Comparison of ENCODE assay signal across 16 cellular contexts in genomic region chr22:26536762-26537134, GRCh38. TPM values are rescaled to one million over a fixed set of nuclear protein-coding genes. Genes with fewer than 3 reads are reported as not detected.
DNase-seq lines count a peak whose midpoint lies in the region; ATAC-seq and TF ChIP-seq lines count a peak whose summit lies in the region.
"Had no signal": no experiment of that assay in that cellular context is flagged by ENCODE, and none has a peak within 500 bp of the region (broad histone marks: within the 10 kb centered on the region; RNA-seq: fewer than 3 reads in every experiment).

No MANE protein-coding gene starts in this region.

- no peaks in the 10 kb centered on the region for H3K9me3 Mint-ChIP-seq in activated naive CD8-positive, alpha-beta T cell treated with anti-CD3 and anti-CD28 coated beads, Interleukin-2, amount 50 U/mL, for 24 hours
- no peaks in the 10 kb centered on the region for H3K9me3 Mint-ChIP-seq in activated naive CD8-positive, alpha-beta T cell treated with anti-CD3 and anti-CD28 coated beads for 36 hours
- no peaks in the 10 kb centered on the region for H3K9me3 Mint-ChIP-seq in endodermal cell
- H3K9me3 Mint-ChIP-seq in stimulated activated naive B cell treated with anti-CD40 and anti-IgM and Interleukin-4, amounts not matched to agents 10 μg/mL and 1 μg/mL and 100 μg/mL, for 72 hours, result no peaks in the 10 kb centered on the region
- H3K9me3 Mint-ChIP-seq: CD8-positive, alpha-beta memory T cell had no signal

- H3K27ac Mint-ChIP-seq in activated naive CD8-positive, alpha-beta T cell treated with anti-CD3 and anti-CD28 coated beads, Interleukin-2, amount 50 U/mL, for 24 hours, result peak overlapping the region; percentile 49
- no peak overlapping the region for H3K27ac Mint-ChIP-seq in activated naive CD8-positive, alpha-beta T cell treated with anti-CD3 and anti-CD28 coated beads for 36 hours
- peak overlapping the region; percentile 61 for H3K27ac Mint-ChIP-seq in endodermal cell
- H3K27ac Mint-ChIP-seq in stimulated activated naive B cell treated with anti-CD40 and anti-IgM and Interleukin-4, amounts not matched to agents 10 μg/mL and 1 μg/mL and 100 μg/mL, for 72 hours, result peak overlapping the region; percentile 96

- H3K36me3 Mint-ChIP-seq in activated naive CD8-positive, alpha-beta T cell treated with anti-CD3 and anti-CD28 coated beads, Interleukin-2, amount 50 U/mL, for 24 hours (ENCODE audit: low read depth), result peaks cover 29% of the 10 kb centered on the region
- H3K36me3 Mint-ChIP-seq in activated naive CD8-positive, alpha-beta T cell treated with anti-CD3 and anti-CD28 coated beads for 36 hours, result peaks cover 18% of the 10 kb centered on the region
- H3K36me3 Mint-ChIP-seq in endodermal cell (ENCODE audit: low read depth), result peaks cover 55% of the 10 kb centered on the region
- H3K36me3 Mint-ChIP-seq in stimulated activated naive B cell treated with anti-CD40 and anti-IgM and Interleukin-4, amounts not matched to agents 10 μg/mL and 1 μg/mL and 100 μg/mL, for 72 hours, result peaks cover 23 to 34% of the 10 kb centered on the region in 2 donors

- H3K9ac ChIP-seq in SU-DHL-6 (ENCODE audit: low read length) (no peak overlapping the region), endodermal cell (ENCODE audit: extremely low read depth, low read length, poor library complexity, severe bottlenecking) (no peak overlapping the region)

- 95% methylated on average over 3 of the region's 3 CpGs for WGBS in endodermal cell (ENCODE audit: insufficient coverage in 1 of 2, insufficient read length in 1 of 2), 2 experiments

- H3K4me2 ChIP-seq in SU-DHL-6 (ENCODE audit: low read depth, low read length, poor library complexity, severe bottlenecking), result peak overlapping the region; percentile 90

- no peak overlapping the region for H2AFZ ChIP-seq in SU-DHL-6 (ENCODE audit: low read depth, low read length, severe bottlenecking)

- H3K27ac ChIP-seq in SU-DHL-6 (ENCODE audit: low read depth, low read length) (peak overlapping the region; percentile 99), endodermal cell (ENCODE audit: low read depth, low read length) (no peak overlapping the region), left lung (no peak overlapping the region)
- H3K27ac ChIP-seq: RWPE1 had no signal

- no peak for DNase-seq in activated naive CD8-positive, alpha-beta T cell treated with anti-CD3 and anti-CD28 coated beads, Interleukin-2, amount 50 U/mL, for 24 hours
- no peak for DNase-seq in activated naive CD8-positive, alpha-beta T cell treated with anti-CD3 and anti-CD28 coated beads for 36 hours
- DNase-seq in endodermal cell, result no peak
- no peak for DNase-seq in stimulated activated naive B cell treated with anti-CD40 and anti-IgM and Interleukin-4, amounts not matched to agents 10 μg/mL and 1 μg/mL and 100 μg/mL, for 72 hours
- DNase-seq in left lung, result no peak
- no peak for DNase-seq in medulla oblongata (ENCODE audit: extremely low spot score)
- DNase-seq: CD8-positive, alpha-beta memory T cell; KBM-7; NCI-H1105 treated with DMSO at 0.1 percent for 48 hours; NCI-H1694; NCI-H2081 treated with DMSO at 0.1 percent for 48 hours; NCI-H82 had no signal

- H3K9me3 ChIP-seq in SU-DHL-6 (ENCODE audit: insufficient read depth, low read length) (no peaks in the 10 kb centered on the region), endodermal cell (ENCODE audit: control insufficient read depth, low read length) (no peaks in the 10 kb centered on the region), left lung (no peaks in the 10 kb centered on the region)

- TF ChIP-seq CTCF in SU-DHL-6 (IDR thresholded peaks at IDR 0.05; ENCODE audit: insufficient read depth, low read length, poor library complexity, severe bottlenecking) (no peak), endodermal cell (conservative IDR thresholded peaks at IDR 0.05) (no peak), left lung (IDR thresholded peaks at IDR 0.05) (no peak)

- H3K4me3 Mint-ChIP-seq in activated naive CD8-positive, alpha-beta T cell treated with anti-CD3 and anti-CD28 coated beads, Interleukin-2, amount 50 U/mL, for 24 hours, result no peak overlapping the region
- no peak overlapping the region for H3K4me3 Mint-ChIP-seq in activated naive CD8-positive, alpha-beta T cell treated with anti-CD3 and anti-CD28 coated beads for 36 hours
- no peak overlapping the region for H3K4me3 Mint-ChIP-seq in endodermal cell
- H3K4me3 Mint-ChIP-seq in stimulated activated naive B cell treated with anti-CD40 and anti-IgM and Interleukin-4, amounts not matched to agents 10 μg/mL and 1 μg/mL and 100 μg/mL, for 72 hours, result no peak overlapping the region
- H3K4me3 Mint-ChIP-seq: CD8-positive, alpha-beta memory T cell had no signal

- no peaks in the 10 kb centered on the region for H3K27me3 Mint-ChIP-seq in activated naive CD8-positive, alpha-beta T cell treated with anti-CD3 and anti-CD28 coated beads, Interleukin-2, amount 50 U/mL, for 24 hours
- H3K27me3 Mint-ChIP-seq in activated naive CD8-positive, alpha-beta T cell treated with anti-CD3 and anti-CD28 coated beads for 36 hours, result no peaks in the 10 kb centered on the region
- no peaks in the 10 kb centered on the region for H3K27me3 Mint-ChIP-seq in endodermal cell (ENCODE audit: insufficient read depth)
- H3K27me3 Mint-ChIP-seq in stimulated activated naive B cell treated with anti-CD40 and anti-IgM and Interleukin-4, amounts not matched to agents 10 μg/mL and 1 μg/mL and 100 μg/mL, for 72 hours, result no peaks in the 10 kb centered on the region
- H3K27me3 Mint-ChIP-seq: CD8-positive, alpha-beta memory T cell had no signal

- peaks cover 49% of the 10 kb centered on the region for H3K4me1 Mint-ChIP-seq in activated naive CD8-positive, alpha-beta T cell treated with anti-CD3 and anti-CD28 coated beads, Interleukin-2, amount 50 U/mL, for 24 hours
- H3K4me1 Mint-ChIP-seq in activated naive CD8-positive, alpha-beta T cell treated with anti-CD3 and anti-CD28 coated beads for 36 hours, result peaks cover 33% of the 10 kb centered on the region
- H3K4me1 Mint-ChIP-seq in endodermal cell, result peaks cover 22% of the 10 kb centered on the region
- H3K4me1 Mint-ChIP-seq in stimulated activated naive B cell treated with anti-CD40 and anti-IgM and Interleukin-4, amounts not matched to agents 10 μg/mL and 1 μg/mL and 100 μg/mL, for 72 hours, result peaks cover 27 to 44% of the 10 kb centered on the region in 2 donors

- peaks cover 27% of the 10 kb centered on the region for H3F3A ChIP-seq in SU-DHL-6 (ENCODE audit: insufficient read depth)

- H3K36me3 ChIP-seq in SU-DHL-6 (ENCODE audit: low read length) (no peaks in the 10 kb centered on the region), endodermal cell (ENCODE audit: control insufficient read depth, insufficient read depth, low read length) (peaks cover 33% of the 10 kb centered on the region), left lung (peaks cover 0 to 97% of the 10 kb centered on the region in 2 donors)

- H3K4me3 ChIP-seq in SU-DHL-6 (ENCODE audit: insufficient read depth, low read length, poor library complexity, severe bottlenecking) (no peak overlapping the region), endodermal cell (ENCODE audit: low read length) (no peak overlapping the region), left lung (no peak overlapping the region)

- intact Hi-C loops in left lung (cut with DNase I), result no loop called here

- no peaks in the 10 kb centered on the region for H3K79me2 ChIP-seq in SU-DHL-6 (ENCODE audit: insufficient read depth, low read length)

- no peaks in the 10 kb centered on the region for H4K20me1 ChIP-seq in SU-DHL-6 (ENCODE audit: low read depth, low read length)

- H3K9me2 ChIP-seq in SU-DHL-6 (replicated peaks; ENCODE audit: insufficient read depth, low read length), result no peaks in the 10 kb centered on the region

- ATAC-seq in activated naive CD8-positive, alpha-beta T cell treated with anti-CD3 and anti-CD28 coated beads, Interleukin-2, amount 50 U/mL, for 24 hours, result no peak
- ATAC-seq in stimulated activated naive B cell treated with anti-CD40 and anti-IgM and Interleukin-4, amounts not matched to agents 10 μg/mL and 1 μg/mL and 100 μg/mL, for 72 hours (replicated peaks), result no peak
- no peak for ATAC-seq in left lung
- no peak for ATAC-seq in HG03280 (IDR thresholded peaks at IDR 0.05; ENCODE audit: unreplicated experiment)
- ATAC-seq: PC-3 had no signal

- no peaks in the 10 kb centered on the region for H3K27me3 ChIP-seq in SU-DHL-6 (ENCODE audit: low read length)
- H3K27me3 ChIP-seq in endodermal cell (ENCODE audit: control insufficient read depth, insufficient read depth, low read length, poor library complexity, severe bottlenecking), result no peaks in the 10 kb centered on the region
- no peaks in the 10 kb centered on the region for H3K27me3 ChIP-seq in left lung

- peaks cover 9% of the 10 kb centered on the region for H3K4me1 ChIP-seq in endodermal cell (ENCODE audit: control insufficient read depth, insufficient read depth, low read length)
- peaks cover 0 to 25% of the 10 kb centered on the region in 2 donors for H3K4me1 ChIP-seq in left lung

RNA-seq across cellular contexts. Expression of gene TFIP11, which starts 24.5 kb away (rescaled TPM):
- total RNA-seq in activated naive CD8-positive, alpha-beta T cell treated with anti-CD3 and anti-CD28 coated beads for 36 hours, result 10 to 100 TPM; 45.9 to 50.1 TPM
- total RNA-seq in endodermal cell, result 10 to 100 TPM; 28.4 to 28.9 TPM
- polyA plus RNA-seq in endodermal cell (2013, experiment 1 of 2), result 21.4 TPM
- 23.5 TPM for polyA plus RNA-seq in endodermal cell (2013, experiment 2 of 2)
- 10 to 100 TPM; 32.1 to 39.2 TPM for total RNA-seq in left lung

RNA-seq across cellular contexts. Expression of gene SRRD, which starts 53.1 kb away (rescaled TPM):
- 10 to 100 TPM; 34.5 to 36.6 TPM for total RNA-seq in activated naive CD8-positive, alpha-beta T cell treated with anti-CD3 and anti-CD28 coated beads for 36 hours
- total RNA-seq in endodermal cell, result 10 to 100 TPM; 27.4 to 30.0 TPM
- polyA plus RNA-seq in endodermal cell (2013, experiment 1 of 2), result 26.7 TPM
- polyA plus RNA-seq in endodermal cell (2013, experiment 2 of 2), result 25.2 TPM
- total RNA-seq in left lung, result 10 to 100 TPM; 18.5 to 19.2 TPM

RNA-seq across cellular contexts. Expression of gene HPS4, which starts 53.2 kb away (rescaled TPM):
- 10 to 100 TPM; 46.9 to 51.3 TPM for total RNA-seq in activated naive CD8-positive, alpha-beta T cell treated with anti-CD3 and anti-CD28 coated beads for 36 hours
- 10 to 100 TPM; 41.7 to 57.6 TPM for total RNA-seq in endodermal cell
- polyA plus RNA-seq in endodermal cell (2013, experiment 1 of 2), result 45.7 TPM
- polyA plus RNA-seq in endodermal cell (2013, experiment 2 of 2), result 41.7 TPM
- 10 to 100 TPM; 25.4 to 30.1 TPM for total RNA-seq in left lung

RNA-seq across cellular contexts. Expression of gene TPST2, which starts 53.2 kb away (rescaled TPM):
- 10 to 100 TPM; 32.1 to 35.0 TPM for total RNA-seq in activated naive CD8-positive, alpha-beta T cell treated with anti-CD3 and anti-CD28 coated beads for 36 hours
- total RNA-seq in endodermal cell, result 10 to 100 TPM; 38.9 to 53.2 TPM
- 22.0 TPM for polyA plus RNA-seq in endodermal cell (2013, experiment 1 of 2)
- polyA plus RNA-seq in endodermal cell (2013, experiment 2 of 2), result 19.7 TPM
- 10 to 100 TPM; 51.4 to 69.0 TPM for total RNA-seq in left lung
